ENCODE assay signal across 1 cellular context in genomic region chr13:49996951-49997895, GRCh38.
TF ChIP-seq lines count a peak whose summit lies in the region.

Gene TRIM13 (plus strand): TSS chr13:49997042. CDS start chr13:50011941, 14,899 bp downstream.

TF ChIP-seq in K562, 482 proteins besides CTCF, POLR2A, EP300 and RAD21 (continued from another document and continues in another):
- TF ChIP-seq ZNF449 (CRISPR knock-in tag; IDR thresholded peaks at IDR 0.05) = no peak
- TF ChIP-seq HNRNPUL1 (IDR thresholded peaks at IDR 0.05; ENCODE audit: low read length) = no peak
- peak; percentile 69 for TF ChIP-seq ZBTB9 (CRISPR knock-in tag; IDR thresholded peaks at IDR 0.05)
- no peak for TF ChIP-seq KAT7 (CRISPR knock-in tag; IDR thresholded peaks at IDR 0.05; ENCODE audit: borderline replicate concordance)
- peak; percentile 11; the same call in 1 of the 2 replicates for TF ChIP-seq MYC (IDR thresholded peaks at IDR 0.05; ENCODE audit: low read depth, low read length)
- TF ChIP-seq MYC (CRISPR knock-in tag; IDR thresholded peaks at IDR 0.05; ENCODE audit: borderline replicate concordance, low read depth) = no peak
- no peak for TF ChIP-seq BRF2 (IDR thresholded peaks at IDR 0.05; ENCODE audit: borderline replicate concordance, insufficient read depth, insufficient read length)
- TF ChIP-seq SAP30 (IDR thresholded peaks at IDR 0.05; ENCODE audit: borderline replicate concordance, insufficient read depth, low read depth, low read length, poor library complexity, severe bottlenecking) = no peak
- TF ChIP-seq ZFP91 (CRISPR knock-in tag; IDR thresholded peaks at IDR 0.05) = no peak
- no peak for TF ChIP-seq COPS2 (conservative IDR thresholded peaks at IDR 0.05)
- peak; percentile 53 for TF ChIP-seq KDM5B (IDR thresholded peaks at IDR 0.05; ENCODE audit: insufficient replicate concordance, low read depth, low read length)
- no peak for TF ChIP-seq TOE1 (IDR thresholded peaks at IDR 0.05; ENCODE audit: borderline replicate concordance)
- TF ChIP-seq TOE1 (CRISPR knock-in tag; IDR thresholded peaks at IDR 0.05; ENCODE audit: borderline replicate concordance, low read depth) = no peak
- no peak for TF ChIP-seq KLF10 (CRISPR knock-in tag; IDR thresholded peaks at IDR 0.05)
- no peak for TF ChIP-seq SREBF2 (CRISPR knock-in tag; IDR thresholded peaks at IDR 0.05)
- no peak for TF ChIP-seq ZNF512 (tag; IDR thresholded peaks at IDR 0.05)
- no peak; the same call in 1 of the 2 replicates for TF ChIP-seq BRD4 (IDR thresholded peaks at IDR 0.05)
- TF ChIP-seq FOXJ3 (CRISPR knock-in tag; IDR thresholded peaks at IDR 0.05) = no peak
- no peak for TF ChIP-seq ZNF143 (CRISPR knock-in tag; IDR thresholded peaks at IDR 0.05)
- no peak for TF ChIP-seq ARID3B (CRISPR knock-in tag; IDR thresholded peaks at IDR 0.05; ENCODE audit: borderline replicate concordance)
- no peak for TF ChIP-seq ZBTB33 (CRISPR knock-in tag; IDR thresholded peaks at IDR 0.05)
- no peak for TF ChIP-seq ZNF583 (CRISPR knock-in tag; IDR thresholded peaks at IDR 0.05)
- TF ChIP-seq DMBX1 (CRISPR knock-in tag; IDR thresholded peaks at IDR 0.05; ENCODE audit: borderline replicate concordance) = no peak
- no peak for TF ChIP-seq USF2 (CRISPR knock-in tag; IDR thresholded peaks at IDR 0.05)
- TF ChIP-seq SIX5 (IDR thresholded peaks at IDR 0.05; ENCODE audit: borderline replicate concordance in 1 of 2, insufficient read depth in 1 of 2, low read depth in 1 of 2, low read length in 2 of 2) = no peak
- no peak for TF ChIP-seq ZSCAN32 (CRISPR knock-in tag; IDR thresholded peaks at IDR 0.05)
- no peak for TF ChIP-seq ZKSCAN3 (CRISPR knock-in tag; IDR thresholded peaks at IDR 0.05)
- peak; percentile 48 for TF ChIP-seq NFRKB (IDR thresholded peaks at IDR 0.05; ENCODE audit: low read depth)
- TF ChIP-seq FOXK2 (conservative IDR thresholded peaks at IDR 0.05 in 1 of 2, IDR thresholded peaks at IDR 0.05 in 1 of 2; ENCODE audit: low read depth in 2 of 2) = no peak
- peak; percentile 78 for TF ChIP-seq VEZF1 (CRISPR knock-in tag; IDR thresholded peaks at IDR 0.05)
- no peak for TF ChIP-seq BRCA1 (IDR thresholded peaks at IDR 0.05)
- no peak for TF ChIP-seq BRCA1 (CRISPR knock-in tag; IDR thresholded peaks at IDR 0.05)
- no peak for TF ChIP-seq SLC30A9 (CRISPR knock-in tag; IDR thresholded peaks at IDR 0.05)
- peak in 1 of 2 experiments; percentile 9; a peak in 1 of 4 replicates for TF ChIP-seq KDM1A (IDR thresholded peaks at IDR 0.05)
- no peak for TF ChIP-seq ILF3 (IDR thresholded peaks at IDR 0.05; ENCODE audit: borderline replicate concordance)
- no peak for TF ChIP-seq CHAMP1 (IDR thresholded peaks at IDR 0.05)
- peak; percentile 39 for TF ChIP-seq TAF1 (IDR thresholded peaks at IDR 0.05; ENCODE audit: control insufficient read depth, extremely low read depth, insufficient read depth, low read length, severe bottlenecking)
- TF ChIP-seq CREM (IDR thresholded peaks at IDR 0.05; ENCODE audit: low read depth) = peak; percentile 31; the same call in 1 of the 2 replicates
- peak; percentile 77 for TF ChIP-seq AFF4 (CRISPR knock-in tag; IDR thresholded peaks at IDR 0.05)
- no peak for TF ChIP-seq CHD1 (IDR thresholded peaks at IDR 0.05; ENCODE audit: low read length)
- TF ChIP-seq MIER1 (IDR thresholded peaks at IDR 0.05; ENCODE audit: low read depth) = no peak
- no peak for TF ChIP-seq ZNF124 (CRISPR knock-in tag; IDR thresholded peaks at IDR 0.05)
- no peak for TF ChIP-seq SMARCE1 (IDR thresholded peaks at IDR 0.05)
